9 cellular contexts compared by ENCODE assay signal in the genomic region with DNA sequence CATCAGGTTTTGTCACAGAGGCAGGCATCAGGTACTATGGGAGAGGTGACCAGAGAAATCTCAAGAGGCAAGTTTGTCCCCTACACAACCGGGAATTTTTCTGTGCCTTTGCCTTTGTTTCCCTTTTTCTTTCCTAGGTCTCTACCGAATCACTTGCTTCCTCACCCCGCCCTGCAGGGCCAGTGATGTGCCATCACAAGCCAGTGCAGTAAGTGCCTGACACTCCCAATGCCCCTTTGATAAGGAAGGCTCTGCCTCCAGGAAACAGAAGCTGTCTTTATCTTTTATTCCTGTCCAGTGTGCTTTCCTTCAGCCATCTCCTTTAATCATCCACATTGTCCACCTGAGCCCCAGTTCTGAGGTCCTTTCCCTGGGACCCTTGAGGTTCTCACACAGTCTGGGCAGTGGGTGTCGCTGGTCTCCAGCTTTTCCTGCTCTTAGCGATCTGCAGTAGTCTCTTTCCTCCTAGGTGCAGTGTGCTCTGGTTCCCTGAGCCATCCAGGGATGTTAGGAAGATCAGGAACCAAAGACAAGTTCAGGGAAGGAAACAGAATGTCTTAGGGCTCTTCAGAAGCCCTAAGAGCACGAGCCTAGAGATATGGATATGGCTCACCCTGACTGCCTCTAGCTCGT. TPM values are rescaled to one million over a fixed set of nuclear protein-coding genes. Genes with fewer than 3 reads are reported as not detected.
DNase-seq lines count a peak whose midpoint lies in the region; ATAC-seq and TF ChIP-seq lines count a peak whose summit lies in the region.
"Had no signal": no experiment of that assay in that cellular context is flagged by ENCODE, and none has a peak within 500 bp of the region (broad histone marks: within the 10 kb centered on the region; RNA-seq: fewer than 3 reads in every experiment).

No MANE protein-coding gene starts in this region.

- peaks cover 0 to 35% (median 5%) of the 10 kb centered on the region in 45 donors for H3K27me3 ChIP-seq in dorsolateral prefrontal cortex

- H3K4me3 ChIP-seq in dorsolateral prefrontal cortex = no peak overlapping the region
- H3K4me3 ChIP-seq: skin epidermis had no signal

- no peak overlapping the region for H3K27ac ChIP-seq in dorsolateral prefrontal cortex
- H3K27ac ChIP-seq: skin epidermis had no signal

- DNase-seq in activated T-cell treated with anti-CD3 and anti-CD28 coated beads, Interleukin-2, amount 50 U/mL, for 48 hours = peak; percentile 28 to 34
- no peak for DNase-seq in activated T-cell treated with anti-CD3 and anti-CD28 coated beads, Interleukin-2, amount 50 U/mL, for 1 hour
- peak; percentile 16 for DNase-seq in NCI-H82 treated with DMSO at 0.1 percent for 48 hours (lab: John Stamatoyannopoulos, UW; ENCODE audit: unreplicated experiment)
- DNase-seq in dorsolateral prefrontal cortex = no peak
- peak; percentile 53 for DNase-seq in myocyte (ENCODE audit: low read depth)
- DNase-seq in 8988T = no peak
- DNase-seq in DMS79 treated with DMSO at 0.1 percent for 48 hours (lab: John Stamatoyannopoulos, UW) = no peak

- ATAC-seq in HG03457 (IDR thresholded peaks at IDR 0.05; ENCODE audit: unreplicated experiment) = no peak

- TF ChIP-seq CTCF in dorsolateral prefrontal cortex (IDR thresholded peaks at IDR 0.05 in 54 of 56, conservative IDR thresholded peaks at IDR 0.05 in 2 of 56; ENCODE audit: low read depth in 1 of 56, partially characterized antibody in 56 of 56) = peak in 47 of 56 donors; percentile 12 to 62 (median 38)

- intact Hi-C loops in dorsolateral prefrontal cortex (cut with DNase I) = loop anchor here in 1 of 2 donors (10.0 kb wide), 1 partner anchor 171 kb away; no protein-coding TSS in a partner anchor

RNA-seq across cellular contexts. Expression of gene GJA5, which starts 36.6 kb away (rescaled TPM):
- total RNA-seq in dorsolateral prefrontal cortex = 10 to 100 TPM in 3 of 120 experiments, 1 to 10 TPM in 111, under 1 TPM in 6; 0.48 to 18.6 (median 2.7) TPM
- not detected in 2 replicates for total RNA-seq in myocyte
- polyA plus RNA-seq in myocyte (2012) = 0.03 TPM

RNA-seq across cellular contexts. Expression of gene ACP6, which starts 53.5 kb away (rescaled TPM):
- 10 to 100 TPM; 11.1 to 41.7 (median 20.0) TPM for total RNA-seq in dorsolateral prefrontal cortex
- 4.9 and 10.8 TPM in 2 replicates for total RNA-seq in myocyte
- 17.0 TPM for polyA plus RNA-seq in myocyte (2012)

Comparison
In these comparisons a context has a peak if more than half of its experiments do, and no peak if none do; other contexts are left out.
1. DNase-seq: peak in activated T-cell treated with anti-CD3 and anti-CD28 coated beads, Interleukin-2, amount 50 U/mL, for 48 hours (2 of 2), NCI-H82 treated with DMSO at 0.1 percent for 48 hours (single experiment) and myocyte (single experiment); none in activated T-cell treated with anti-CD3 and anti-CD28 coated beads, Interleukin-2, amount 50 U/mL, for 1 hour (single experiment), dorsolateral prefrontal cortex (0 of 10), 8988T (single experiment) and DMS79 treated with DMSO at 0.1 percent for 48 hours (single experiment).